ENCODE assay signal across 8 cellular contexts in the genomic region with DNA sequence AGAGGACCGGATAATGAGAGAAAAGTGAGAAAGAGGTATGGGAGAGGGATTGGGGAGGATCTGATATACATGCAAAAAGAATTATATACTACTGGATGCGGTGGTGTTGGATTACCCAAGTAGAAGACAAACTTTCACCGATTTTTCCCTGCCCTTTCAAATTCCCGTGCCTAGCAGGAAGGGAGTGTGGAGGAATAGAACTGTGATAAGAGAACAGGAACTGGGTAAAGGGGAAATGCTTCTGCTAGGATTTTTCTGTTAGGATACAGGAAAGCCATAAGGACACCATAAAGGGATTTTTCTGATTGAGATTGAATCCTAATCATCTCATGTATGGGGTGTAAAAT. TPM values are rescaled to one million over a fixed set of nuclear protein-coding genes. Genes with fewer than 3 reads are reported as not detected.
DNase-seq lines count a peak whose midpoint lies in the region; ATAC-seq and TF ChIP-seq lines count a peak whose summit lies in the region.

No MANE protein-coding gene starts in this region.

- H3K4me1 ChIP-seq in HAP-1: peaks cover 29% of the 10 kb centered on the region
- peaks cover 25% of the 10 kb centered on the region for H3K4me1 ChIP-seq in SJSA1 (replicated peaks)
- H3K4me1 ChIP-seq in esophagus muscularis mucosa: peaks cover 12 to 38% (median 31%) of the 10 kb centered on the region in 4 donors
- peaks cover 18% of the 10 kb centered on the region for H3K4me1 ChIP-seq in neural progenitor cell

- TF ChIP-seq CTCF in esophagus muscularis mucosa (IDR thresholded peaks at IDR 0.05) (no peak), neural progenitor cell (IDR thresholded peaks at IDR 0.05) (no peak)

- intact Hi-C loops in esophagus muscularis mucosa (cut with DNase I): loop anchor here (5.0 to 10.0 kb wide), 3 partner anchors 80 to 470 kb away; a partner anchor contains a TSS

- WGBS in esophagus muscularis mucosa: 1% methylated on average over 4 of the region's 4 CpGs

- in situ Hi-C loops in HAP-1 (cut with MboI; ENCODE audit: low sequenced_read_pairs): no loop called here

- H3K79me2 ChIP-seq in neural progenitor cell (ENCODE audit: low read depth): peaks cover 58% of the 10 kb centered on the region

- peak overlapping the region; percentile 100 for H3K4me3 Mint-ChIP-seq in neural progenitor cell

- H3K27ac Mint-ChIP-seq in neural progenitor cell: peak overlapping the region; percentile 95

- no peak for TF ChIP-seq POLR2A in esophagus muscularis mucosa (IDR thresholded peaks at IDR 0.05; ENCODE audit: low read depth)

- H4K20me1 ChIP-seq in neural progenitor cell (ENCODE audit: low read depth): no peaks in the 10 kb centered on the region

- peaks cover 14% of the 10 kb centered on the region for H3F3A ChIP-seq in neural progenitor cell (ENCODE audit: low read depth)

- no peaks in the 10 kb centered on the region for H3K27me3 ChIP-seq in HAP-1 (ENCODE audit: low read depth)
- no peaks in the 10 kb centered on the region for H3K27me3 ChIP-seq in SJSA1 (replicated peaks)
- no peaks in the 10 kb centered on the region for H3K27me3 ChIP-seq in esophagus muscularis mucosa
- H3K27me3 ChIP-seq in neural progenitor cell: no peaks in the 10 kb centered on the region

- H3K4me1 Mint-ChIP-seq in neural progenitor cell: peaks cover 22% of the 10 kb centered on the region

- H3K9me3 ChIP-seq in HAP-1 (no peaks in the 10 kb centered on the region), SJSA1 (replicated peaks) (no peaks in the 10 kb centered on the region), esophagus muscularis mucosa (no peaks in the 10 kb centered on the region), neural progenitor cell (ENCODE audit: low read depth) (no peaks in the 10 kb centered on the region)

- H3K27me3 Mint-ChIP-seq in neural progenitor cell (ENCODE audit: insufficient read depth, low read depth): no peaks in the 10 kb centered on the region

- no peaks in the 10 kb centered on the region for H3K9me3 Mint-ChIP-seq in neural progenitor cell

- H3K4me3 ChIP-seq in HAP-1 (peak overlapping the region; percentile 86), SJSA1 (peak overlapping the region; percentile 80), esophagus muscularis mucosa (peak overlapping the region; percentile 70 to 97 (median 85)), neural progenitor cell (peak overlapping the region; percentile 83)

- TF ChIP-seq EP300 in esophagus muscularis mucosa (IDR thresholded peaks at IDR 0.05): no peak

- DNase-seq in CD1c-positive myeloid dendritic cell (ENCODE audit: extremely low spot score) (peak; percentile 14), HAP-1 (ENCODE audit: low spot score in 2 of 2) (peak in 1 of 2 experiments; percentile 39), SJSA1 (ENCODE audit: low read depth in 1 of 2, low spot score in 2 of 2) (no peak), esophagus muscularis mucosa (ENCODE audit: extremely low spot score) (no peak), neural progenitor cell (ENCODE audit: low spot score) (no peak), AG08396 (ENCODE audit: low spot score) (no peak)
- no peak for DNase-seq in activated CD4-positive, alpha-beta T cell treated with anti-CD3 and anti-CD28 coated beads for 4 hours

- peak overlapping the region; percentile 83 for H3K4me2 ChIP-seq in neural progenitor cell

- H2AFZ ChIP-seq in neural progenitor cell (replicated peaks): peak overlapping the region; percentile 74

- no peaks in the 10 kb centered on the region for H3K36me3 Mint-ChIP-seq in neural progenitor cell

- ATAC-seq in HG03469 (IDR thresholded peaks at IDR 0.05; ENCODE audit: unreplicated experiment): no peak

- H3K27ac ChIP-seq in SJSA1: peak overlapping the region; percentile 90
- H3K27ac ChIP-seq in esophagus muscularis mucosa (replicated peaks in 1 of 4): peak overlapping the region; percentile 95 to 97 (median 96)
- peak overlapping the region; percentile 94 for H3K27ac ChIP-seq in neural progenitor cell

- H3K36me3 ChIP-seq in HAP-1 (replicated peaks) (no peaks in the 10 kb centered on the region), SJSA1 (peaks cover 4% of the 10 kb centered on the region; the same call in 1 of the 2 replicates), esophagus muscularis mucosa (no peaks in the 10 kb centered on the region), neural progenitor cell (no peaks in the 10 kb centered on the region)

- peak overlapping the region; percentile 77 for H3K9ac ChIP-seq in neural progenitor cell

RNA-seq across cellular contexts. Expression of a gene that starts 0.5 kb away (rescaled TPM):
- total RNA-seq in SJSA1 (2014; rRNA removed; shearing (Covaris generic)): 22.5 and 44.2 TPM in 2 replicates
- total RNA-seq in esophagus muscularis mucosa (10 to 100 TPM; 25.8 to 29.6 (median 27.9) TPM), neural progenitor cell (ENCODE audit: low replicate concordance) (52.7 and 68.9 TPM in 2 replicates)
